In genomic region chr1:4173731-4174130, GRCh38 we compare ENCODE assay signal across 14 cellular contexts.
"Had no signal": no experiment of that assay in that cellular context is flagged by ENCODE, and none has a peak within 500 bp of the region (broad histone marks: within the 10 kb centered on the region; RNA-seq: fewer than 3 reads in every experiment).

No MANE protein-coding gene starts in this region.

- H3K9me3 Mint-ChIP-seq: activated naive CD8-positive, alpha-beta T cell treated with anti-CD3 and anti-CD28 coated beads, Interleukin-2, amount 10 ng/mL, durations not matched to agents 7 days and 5 days; central memory CD8-positive, alpha-beta T cell; stimulated activated memory B cell treated with anti-CD40 and anti-IgM and Interleukin-4, amounts not matched to agents 10 μg/mL and 1 μg/mL and 100 μg/mL, for 72 hours; T-helper 1 cell treated with Interleukin-12 subunit alpha and Interleukin-12 subunit beta and Interleukin-4 antibody, amounts not matched to agents 30 μg/mL and 1 μg/mL, for 36 hours had no signal

- ATAC-seq: heart right ventricle; pancreas; stimulated activated memory B cell treated with anti-CD40 and anti-IgM and Interleukin-4, amounts not matched to agents 10 μg/mL and 1 μg/mL and 100 μg/mL, for 72 hours had no signal

- H3K4me3 Mint-ChIP-seq: activated naive CD8-positive, alpha-beta T cell treated with anti-CD3 and anti-CD28 coated beads, Interleukin-2, amount 10 ng/mL, durations not matched to agents 7 days and 5 days; brain; central memory CD8-positive, alpha-beta T cell; stimulated activated memory B cell treated with anti-CD40 and anti-IgM and Interleukin-4, amounts not matched to agents 10 μg/mL and 1 μg/mL and 100 μg/mL, for 72 hours; T-helper 1 cell treated with Interleukin-12 subunit alpha and Interleukin-12 subunit beta and Interleukin-4 antibody, amounts not matched to agents 30 μg/mL and 1 μg/mL, for 36 hours had no signal

- DNase-seq: activated CD4-positive, alpha-beta T cell treated with anti-CD3 and anti-CD28 coated beads for 1 hour; activated CD4-positive, alpha-beta T cell treated with anti-CD3 and anti-CD28 coated beads, Interleukin-2, amount 50 U/mL, for 4 hours; activated gamma-delta T cell treated with Interleukin-2 at 50 U/mL for 16 hours; cortex of kidney; effector memory CD4-positive, alpha-beta T cell; heart right ventricle; midbrain; stimulated activated CD4-positive, alpha-beta T cell treated with anti-CD3 and anti-CD28 coated beads, Interleukin-2, amount 100 ng/mL, for 48 hours had no signal

- H3K36me3 Mint-ChIP-seq: activated naive CD8-positive, alpha-beta T cell treated with anti-CD3 and anti-CD28 coated beads, Interleukin-2, amount 10 ng/mL, durations not matched to agents 7 days and 5 days; brain; stimulated activated memory B cell treated with anti-CD40 and anti-IgM and Interleukin-4, amounts not matched to agents 10 μg/mL and 1 μg/mL and 100 μg/mL, for 72 hours had no signal

- H3K4me1 Mint-ChIP-seq: central memory CD8-positive, alpha-beta T cell; stimulated activated memory B cell treated with anti-CD40 and anti-IgM and Interleukin-4, amounts not matched to agents 10 μg/mL and 1 μg/mL and 100 μg/mL, for 72 hours had no signal

- H3K27me3 Mint-ChIP-seq: activated naive CD8-positive, alpha-beta T cell treated with anti-CD3 and anti-CD28 coated beads, Interleukin-2, amount 10 ng/mL, durations not matched to agents 7 days and 5 days had no signal

- H3K27ac Mint-ChIP-seq: activated naive CD8-positive, alpha-beta T cell treated with anti-CD3 and anti-CD28 coated beads, Interleukin-2, amount 10 ng/mL, durations not matched to agents 7 days and 5 days; stimulated activated memory B cell treated with anti-CD40 and anti-IgM and Interleukin-4, amounts not matched to agents 10 μg/mL and 1 μg/mL and 100 μg/mL, for 72 hours; T-helper 1 cell treated with Interleukin-12 subunit alpha and Interleukin-12 subunit beta and Interleukin-4 antibody, amounts not matched to agents 30 μg/mL and 1 μg/mL, for 36 hours had no signal
